Comparison of ENCODE assay signal across 1 cellular context in genomic region chr4:83535945-83536648, GRCh38.
A peak's percentile ranks its signal among the peaks of the same experiment; 100 is the strongest.
TF ChIP-seq lines count a peak whose summit lies in the region.

Gene GPAT3, plus strand, starts transcription at chr4:83536108. Its CDS starts 515 bp downstream, at chr4:83536623.

TF ChIP-seq in HepG2, 621 proteins besides CTCF, POLR2A, EP300 and RAD21 (continued from another document and continues in another):
- TF ChIP-seq ARID4A (CRISPR knock-in tag; IDR thresholded peaks at IDR 0.05; ENCODE audit: borderline replicate concordance) (peak; percentile 49; the same call in 1 of the 2 replicates), AHR (CRISPR knock-in tag; IDR thresholded peaks at IDR 0.05) (no peak), ZKSCAN8 (CRISPR knock-in tag; IDR thresholded peaks at IDR 0.05; ENCODE audit: borderline replicate concordance) (no peak), POLR2AphosphoS5 (IDR thresholded peaks at IDR 0.05; ENCODE audit: low read depth, low read length) (no peak), SMC3 (IDR thresholded peaks at IDR 0.05; ENCODE audit: low read length) (no peak), ATF2 (CRISPR knock-in tag; IDR thresholded peaks at IDR 0.05) (no peak), PCBP1 (IDR thresholded peaks at IDR 0.05; ENCODE audit: borderline replicate concordance, low read depth, low read length) (no peak), PHF8 (CRISPR knock-in tag; IDR thresholded peaks at IDR 0.05) (no peak; the same call in 1 of the 2 replicates), ZNF772 (CRISPR knock-in tag; IDR thresholded peaks at IDR 0.05) (peak; percentile 70; the same call in 1 of the 2 replicates), RFX1 (IDR thresholded peaks at IDR 0.05) (no peak), UBTF (CRISPR knock-in tag; IDR thresholded peaks at IDR 0.05) (peak; percentile 89), CBX1 (IDR thresholded peaks at IDR 0.05; ENCODE audit: low read depth) (no peak), ZSCAN30 (CRISPR knock-in tag; IDR thresholded peaks at IDR 0.05) (no peak), CHD4 (IDR thresholded peaks at IDR 0.05; ENCODE audit: borderline replicate concordance, low read length) (no peak), PHF21A (CRISPR knock-in tag; IDR thresholded peaks at IDR 0.05) (no peak), ZNF460 (CRISPR knock-in tag; IDR thresholded peaks at IDR 0.05; ENCODE audit: borderline replicate concordance) (no peak), FOXO1 (CRISPR knock-in tag; IDR thresholded peaks at IDR 0.05) (no peak), ZNF552 (CRISPR knock-in tag; IDR thresholded peaks at IDR 0.05; ENCODE audit: borderline replicate concordance) (no peak), NR3C1 (CRISPR knock-in tag; IDR thresholded peaks at IDR 0.05) (no peak), ZBTB21 (CRISPR knock-in tag; IDR thresholded peaks at IDR 0.05) (no peak), DNMT3B (CRISPR knock-in tag; conservative IDR thresholded peaks at IDR 0.05) (no peak), ZSCAN5A (CRISPR knock-in tag; IDR thresholded peaks at IDR 0.05; ENCODE audit: borderline replicate concordance) (no peak), ZNF343 (CRISPR knock-in tag; IDR thresholded peaks at IDR 0.05) (no peak), CREB1 (IDR thresholded peaks at IDR 0.05) (no peak), CREB1 (CRISPR knock-in tag; IDR thresholded peaks at IDR 0.05) (no peak), ZBTB37 (CRISPR knock-in tag; IDR thresholded peaks at IDR 0.05) (no peak), SOX5 (CRISPR knock-in tag; IDR thresholded peaks at IDR 0.05; ENCODE audit: borderline replicate concordance) (peak; percentile 26; the same call in 1 of the 2 replicates), ZNF20 (CRISPR knock-in tag; IDR thresholded peaks at IDR 0.05) (no peak), ZNF431 (CRISPR knock-in tag; IDR thresholded peaks at IDR 0.05; ENCODE audit: borderline replicate concordance, low read depth) (no peak), RARA (CRISPR knock-in tag; IDR thresholded peaks at IDR 0.05) (no peak), THRA (CRISPR knock-in tag; IDR thresholded peaks at IDR 0.05; ENCODE audit: borderline replicate concordance) (peak; percentile 34; the same call in 1 of the 2 replicates), SNAI1 (CRISPR knock-in tag; IDR thresholded peaks at IDR 0.05; ENCODE audit: borderline replicate concordance) (no peak), ZNF557 (CRISPR knock-in tag; IDR thresholded peaks at IDR 0.05) (no peak), ZNF256 (CRISPR knock-in tag; conservative IDR thresholded peaks at IDR 0.05) (no peak), IRF2 (CRISPR knock-in tag; IDR thresholded peaks at IDR 0.05) (peak; percentile 25; the same call in 1 of the 2 replicates), HNF4A (CRISPR knock-in tag; IDR thresholded peaks at IDR 0.05) (no peak), BCL3 (CRISPR knock-in tag; IDR thresholded peaks at IDR 0.05) (no peak), POGZ (CRISPR knock-in tag; IDR thresholded peaks at IDR 0.05) (no peak), NBN (conservative IDR thresholded peaks at IDR 0.05) (no peak), DPF2 (CRISPR knock-in tag; IDR thresholded peaks at IDR 0.05; ENCODE audit: borderline replicate concordance, low read depth) (no peak), NFIC (IDR thresholded peaks at IDR 0.05; ENCODE audit: low read length) (no peak), ZNF572 (CRISPR knock-in tag; IDR thresholded peaks at IDR 0.05) (no peak), ZNF687 (CRISPR knock-in tag; IDR thresholded peaks at IDR 0.05) (peak; percentile 70), FLYWCH1 (CRISPR knock-in tag; IDR thresholded peaks at IDR 0.05) (no peak), PHB2 (IDR thresholded peaks at IDR 0.05; ENCODE audit: partially characterized antibody) (no peak)
